In genomic region chr15:67296188-67296587, GRCh38 we compare ENCODE assay signal across 2 cellular contexts.
A peak's percentile ranks its signal among the peaks of the same experiment; 100 is the strongest.
TF ChIP-seq lines count a peak whose summit lies in the region.

No MANE protein-coding gene starts in this region.

TF ChIP-seq in HCT116, 20 proteins besides CTCF, POLR2A, EP300 and RAD21:
- TF ChIP-seq, protein P1, sequence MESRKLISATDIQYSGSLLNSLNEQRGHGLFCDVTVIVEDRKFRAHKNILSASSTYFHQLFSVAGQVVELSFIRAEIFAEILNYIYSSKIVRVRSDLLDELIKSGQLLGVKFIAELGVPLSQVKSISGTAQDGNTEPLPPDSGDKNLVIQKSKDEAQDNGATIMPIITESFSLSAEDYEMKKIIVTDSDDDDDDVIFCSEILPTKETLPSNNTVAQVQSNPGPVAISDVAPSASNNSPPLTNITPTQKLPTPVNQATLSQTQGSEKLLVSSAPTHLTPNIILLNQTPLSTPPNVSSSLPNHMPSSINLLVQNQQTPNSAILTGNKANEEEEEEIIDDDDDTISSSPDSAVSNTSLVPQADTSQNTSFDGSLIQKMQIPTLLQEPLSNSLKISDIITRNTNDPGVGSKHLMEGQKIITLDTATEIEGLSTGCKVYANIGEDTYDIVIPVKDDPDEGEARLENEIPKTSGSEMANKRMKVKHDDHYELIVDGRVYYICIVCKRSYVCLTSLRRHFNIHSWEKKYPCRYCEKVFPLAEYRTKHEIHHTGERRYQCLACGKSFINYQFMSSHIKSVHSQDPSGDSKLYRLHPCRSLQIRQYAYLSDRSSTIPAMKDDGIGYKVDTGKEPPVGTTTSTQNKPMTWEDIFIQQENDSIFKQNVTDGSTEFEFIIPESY (IDR thresholded peaks at IDR 0.05; ENCODE audit: extremely low read depth, insufficient replicate concordance, low read length): no peak
- TF ChIP-seq EZH2phosphoT487 (IDR thresholded peaks at IDR 0.05; ENCODE audit: borderline replicate concordance) (no peak), ZFX (IDR thresholded peaks at IDR 0.05) (no peak), SIN3A (IDR thresholded peaks at IDR 0.05; ENCODE audit: low read depth) (no peak), SP1 (IDR thresholded peaks at IDR 0.05; ENCODE audit: low read depth) (no peak), TCF7L2 (IDR thresholded peaks at IDR 0.05; ENCODE audit: borderline replicate concordance, extremely low read depth, insufficient read depth, insufficient read length) (no peak), SRF (IDR thresholded peaks at IDR 0.05; ENCODE audit: low read depth) (no peak), CEBPB (IDR thresholded peaks at IDR 0.05; ENCODE audit: low read depth) (no peak), POLR2AphosphoS5 (IDR thresholded peaks at IDR 0.05; ENCODE audit: low read depth, low read length) (no peak), CBX3 (IDR thresholded peaks at IDR 0.05; ENCODE audit: low read depth) (no peak), ATF3 (IDR thresholded peaks at IDR 0.05) (no peak), FOSL1 (IDR thresholded peaks at IDR 0.05; ENCODE audit: low read depth) (no peak), JUND (IDR thresholded peaks at IDR 0.05) (no peak), EGR1 (IDR thresholded peaks at IDR 0.05; ENCODE audit: low read depth) (no peak), EZH2 (IDR thresholded peaks at IDR 0.05) (no peak), YY1 (IDR thresholded peaks at IDR 0.05; ENCODE audit: extremely low read depth, insufficient replicate concordance, low read depth, low read length) (no peak), ZNF274 (IDR thresholded peaks at IDR 0.05; ENCODE audit: low read depth, low read length) (no peak), ELF1 (IDR thresholded peaks at IDR 0.05; ENCODE audit: borderline replicate concordance, low read depth) (no peak)
- TF ChIP-seq, protein P2, sequence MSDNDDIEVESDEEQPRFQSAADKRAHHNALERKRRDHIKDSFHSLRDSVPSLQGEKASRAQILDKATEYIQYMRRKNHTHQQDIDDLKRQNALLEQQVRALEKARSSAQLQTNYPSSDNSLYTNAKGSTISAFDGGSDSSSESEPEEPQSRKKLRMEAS (IDR thresholded peaks at IDR 0.05): no peak
- TF ChIP-seq, protein P3, sequence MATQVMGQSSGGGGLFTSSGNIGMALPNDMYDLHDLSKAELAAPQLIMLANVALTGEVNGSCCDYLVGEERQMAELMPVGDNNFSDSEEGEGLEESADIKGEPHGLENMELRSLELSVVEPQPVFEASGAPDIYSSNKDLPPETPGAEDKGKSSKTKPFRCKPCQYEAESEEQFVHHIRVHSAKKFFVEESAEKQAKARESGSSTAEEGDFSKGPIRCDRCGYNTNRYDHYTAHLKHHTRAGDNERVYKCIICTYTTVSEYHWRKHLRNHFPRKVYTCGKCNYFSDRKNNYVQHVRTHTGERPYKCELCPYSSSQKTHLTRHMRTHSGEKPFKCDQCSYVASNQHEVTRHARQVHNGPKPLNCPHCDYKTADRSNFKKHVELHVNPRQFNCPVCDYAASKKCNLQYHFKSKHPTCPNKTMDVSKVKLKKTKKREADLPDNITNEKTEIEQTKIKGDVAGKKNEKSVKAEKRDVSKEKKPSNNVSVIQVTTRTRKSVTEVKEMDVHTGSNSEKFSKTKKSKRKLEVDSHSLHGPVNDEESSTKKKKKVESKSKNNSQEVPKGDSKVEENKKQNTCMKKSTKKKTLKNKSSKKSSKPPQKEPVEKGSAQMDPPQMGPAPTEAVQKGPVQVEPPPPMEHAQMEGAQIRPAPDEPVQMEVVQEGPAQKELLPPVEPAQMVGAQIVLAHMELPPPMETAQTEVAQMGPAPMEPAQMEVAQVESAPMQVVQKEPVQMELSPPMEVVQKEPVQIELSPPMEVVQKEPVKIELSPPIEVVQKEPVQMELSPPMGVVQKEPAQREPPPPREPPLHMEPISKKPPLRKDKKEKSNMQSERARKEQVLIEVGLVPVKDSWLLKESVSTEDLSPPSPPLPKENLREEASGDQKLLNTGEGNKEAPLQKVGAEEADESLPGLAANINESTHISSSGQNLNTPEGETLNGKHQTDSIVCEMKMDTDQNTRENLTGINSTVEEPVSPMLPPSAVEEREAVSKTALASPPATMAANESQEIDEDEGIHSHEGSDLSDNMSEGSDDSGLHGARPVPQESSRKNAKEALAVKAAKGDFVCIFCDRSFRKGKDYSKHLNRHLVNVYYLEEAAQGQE (IDR thresholded peaks at IDR 0.05; ENCODE audit: low read depth): no peak

TF ChIP-seq in WTC11, 78 proteins besides CTCF, POLR2A, EP300 and RAD21:
- TF ChIP-seq TP53 (CRISPR knock-in tag; IDR thresholded peaks at IDR 0.05): no peak
- TF ChIP-seq ZNF512 (CRISPR knock-in tag; IDR thresholded peaks at IDR 0.05; ENCODE audit: borderline replicate concordance): no peak
- TF ChIP-seq RELA (CRISPR knock-in tag; IDR thresholded peaks at IDR 0.05; ENCODE audit: borderline replicate concordance): no peak
- no peak for TF ChIP-seq MLX (CRISPR knock-in tag; IDR thresholded peaks at IDR 0.05)
- TF ChIP-seq, protein P4, sequence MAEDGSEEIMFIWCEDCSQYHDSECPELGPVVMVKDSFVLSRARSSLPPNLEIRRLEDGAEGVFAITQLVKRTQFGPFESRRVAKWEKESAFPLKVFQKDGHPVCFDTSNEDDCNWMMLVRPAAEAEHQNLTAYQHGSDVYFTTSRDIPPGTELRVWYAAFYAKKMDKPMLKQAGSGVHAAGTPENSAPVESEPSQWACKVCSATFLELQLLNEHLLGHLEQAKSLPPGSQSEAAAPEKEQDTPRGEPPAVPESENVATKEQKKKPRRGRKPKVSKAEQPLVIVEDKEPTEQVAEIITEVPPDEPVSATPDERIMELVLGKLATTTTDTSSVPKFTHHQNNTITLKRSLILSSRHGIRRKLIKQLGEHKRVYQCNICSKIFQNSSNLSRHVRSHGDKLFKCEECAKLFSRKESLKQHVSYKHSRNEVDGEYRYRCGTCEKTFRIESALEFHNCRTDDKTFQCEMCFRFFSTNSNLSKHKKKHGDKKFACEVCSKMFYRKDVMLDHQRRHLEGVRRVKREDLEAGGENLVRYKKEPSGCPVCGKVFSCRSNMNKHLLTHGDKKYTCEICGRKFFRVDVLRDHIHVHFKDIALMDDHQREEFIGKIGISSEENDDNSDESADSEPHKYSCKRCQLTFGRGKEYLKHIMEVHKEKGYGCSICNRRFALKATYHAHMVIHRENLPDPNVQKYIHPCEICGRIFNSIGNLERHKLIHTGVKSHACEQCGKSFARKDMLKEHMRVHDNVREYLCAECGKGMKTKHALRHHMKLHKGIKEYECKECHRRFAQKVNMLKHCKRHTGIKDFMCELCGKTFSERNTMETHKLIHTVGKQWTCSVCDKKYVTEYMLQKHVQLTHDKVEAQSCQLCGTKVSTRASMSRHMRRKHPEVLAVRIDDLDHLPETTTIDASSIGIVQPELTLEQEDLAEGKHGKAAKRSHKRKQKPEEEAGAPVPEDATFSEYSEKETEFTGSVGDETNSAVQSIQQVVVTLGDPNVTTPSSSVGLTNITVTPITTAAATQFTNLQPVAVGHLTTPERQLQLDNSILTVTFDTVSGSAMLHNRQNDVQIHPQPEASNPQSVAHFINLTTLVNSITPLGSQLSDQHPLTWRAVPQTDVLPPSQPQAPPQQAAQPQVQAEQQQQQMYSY (CRISPR knock-in tag; IDR thresholded peaks at IDR 0.05): peak; percentile 60
